8 cellular contexts compared by ENCODE assay signal in genomic region chr12:80195143-80195726, GRCh38.
A peak's percentile ranks its signal among the peaks of the same experiment; 100 is the strongest.
DNase-seq lines count a peak whose midpoint lies in the region; ATAC-seq and TF ChIP-seq lines count a peak whose summit lies in the region.

No MANE protein-coding gene starts in this region.

- no peaks in the 10 kb centered on the region for H3K9me3 ChIP-seq in thyroid gland

- H3K27ac ChIP-seq in thyroid gland = no peak overlapping the region

- DNase-seq in AG04449 (ENCODE audit: low read depth, low spot score) (no peak), HT1080 (ENCODE audit: low read depth) (peak; percentile 39), head of caudate nucleus (peak in 25 of 42 donors; percentile 2 to 60 (median 28)), thyroid gland (peak; percentile 4 to 14), activated T-cell treated with anti-CD3 and anti-CD28 coated beads for 4 hours (no peak)
- no peak for DNase-seq in stimulated activated naive CD4-positive, alpha-beta T cell treated with Interleukin-2 at 50 U/mL for 16 hours (lab: John Stamatoyannopoulos, UW)

- no peak for TF ChIP-seq POLR2A in thyroid gland (IDR thresholded peaks at IDR 0.05)

- intact Hi-C loops in head of caudate nucleus (cut with DNase I) = no loop called here
- intact Hi-C loops in thyroid gland (cut with DNase I) = loop anchor here (10.0 kb wide), 1 partner anchor 70 kb away; no protein-coding TSS in a partner anchor

- H3K27me3 ChIP-seq in thyroid gland = no peaks in the 10 kb centered on the region

- CTCF ChIA-PET in AG04449 (lab: Yijun Ruan, JAX) = interaction anchor here (0.6 to 15.0 kb wide), 42 partner anchors 8 to 1064 kb away, joined by 3 to 403 read pairs (median 4); no protein-coding TSS in a partner anchor

- H3K36me3 ChIP-seq in thyroid gland = no peaks in the 10 kb centered on the region

- H3K4me3 ChIP-seq in AG04449 (ENCODE audit: low read depth, low read length) (no peak overlapping the region), thyroid gland (replicated peaks in 1 of 3) (no peak overlapping the region)

- POLR2A ChIA-PET in AG04449 (lab: Yijun Ruan, JAX) = interaction anchor here (1.3 to 1.4 kb wide), 2 partner anchors 74 to 76 kb away, joined by 3 to 5 read pairs; no protein-coding TSS in a partner anchor

- H3K4me1 ChIP-seq in thyroid gland = no peaks in the 10 kb centered on the region

- 0 to 2% methylated on average over 1 of the region's 1 CpG for WGBS in thyroid gland, 2 donors

- TF ChIP-seq CTCF in AG04449 (IDR thresholded peaks at IDR 0.05; ENCODE audit: insufficient read depth, low read length, missing control alignments) (peak; percentile 88), thyroid gland (IDR thresholded peaks at IDR 0.05) (peak in 3 of 6 experiments; percentile 33 to 46 (median 41))

- ATAC-seq in GM18517 (IDR thresholded peaks at IDR 0.05; ENCODE audit: unreplicated experiment) (peak; percentile 57), SK-N-SH treated with all-trans-retinoic acid at 6 μM for 48 hours (peak; percentile 95)

TF ChIP-seq in SK-N-SH treated with all-trans-retinoic acid at 6 μM for 48 hours, 23 proteins besides CTCF, POLR2A, EP300 and RAD21:
- no peak for TF ChIP-seq RARB (CRISPR knock-in tag; IDR thresholded peaks at IDR 0.05)
- no peak for TF ChIP-seq TSHZ2 (CRISPR knock-in tag; IDR thresholded peaks at IDR 0.05)
- no peak for TF ChIP-seq PATZ1 (CRISPR knock-in tag; IDR thresholded peaks at IDR 0.05; ENCODE audit: borderline replicate concordance)
- TF ChIP-seq ISL1 (CRISPR knock-in tag; IDR thresholded peaks at IDR 0.05) = no peak
- TF ChIP-seq ESRRG (CRISPR knock-in tag; IDR thresholded peaks at IDR 0.05) = no peak
- TF ChIP-seq OSR1 (CRISPR knock-in tag; IDR thresholded peaks at IDR 0.05) = no peak
- no peak for TF ChIP-seq TOX (CRISPR knock-in tag; IDR thresholded peaks at IDR 0.05; ENCODE audit: borderline replicate concordance)
- no peak for TF ChIP-seq TCF4 (CRISPR knock-in tag; IDR thresholded peaks at IDR 0.05; ENCODE audit: borderline replicate concordance)
- no peak for TF ChIP-seq CREB5 (CRISPR knock-in tag; IDR thresholded peaks at IDR 0.05; ENCODE audit: low read depth)
- no peak for TF ChIP-seq ZC3H10 (CRISPR knock-in tag; IDR thresholded peaks at IDR 0.05)
- no peak for TF ChIP-seq CSDC2 (CRISPR knock-in tag; IDR thresholded peaks at IDR 0.05)
- no peak for TF ChIP-seq ZNF70 (CRISPR knock-in tag; IDR thresholded peaks at IDR 0.05)
- TF ChIP-seq ZNF565 (CRISPR knock-in tag; conservative IDR thresholded peaks at IDR 0.05; ENCODE audit: low read depth) = no peak
- no peak for TF ChIP-seq GLIS3 (CRISPR knock-in tag; IDR thresholded peaks at IDR 0.05)
- TF ChIP-seq ZFP3 (CRISPR knock-in tag; IDR thresholded peaks at IDR 0.05) = no peak
- no peak for TF ChIP-seq ZFP30 (CRISPR knock-in tag; IDR thresholded peaks at IDR 0.05)
- no peak for TF ChIP-seq BACH2 (CRISPR knock-in tag; IDR thresholded peaks at IDR 0.05; ENCODE audit: borderline replicate concordance)
- TF ChIP-seq PPARA (CRISPR knock-in tag; IDR thresholded peaks at IDR 0.05; ENCODE audit: borderline replicate concordance) = no peak
- no peak for TF ChIP-seq SNAI2 (CRISPR knock-in tag; IDR thresholded peaks at IDR 0.05)
- TF ChIP-seq ARNTL (CRISPR knock-in tag; IDR thresholded peaks at IDR 0.05; ENCODE audit: borderline replicate concordance, low read depth) = no peak

Comparison
In these comparisons a context has a peak if more than half of its experiments do, and no peak if none do; other contexts are left out.
1. DNase-seq: peak in HT1080 (single experiment), head of caudate nucleus (25 of 42) and thyroid gland (2 of 2); none in AG04449 (single experiment), stimulated activated naive CD4-positive, alpha-beta T cell treated with Interleukin-2 at 50 U/mL for 16 hours (single experiment) and activated T-cell treated with anti-CD3 and anti-CD28 coated beads for 4 hours (single experiment).